1 cellular context compared by ENCODE assay signal in the genomic region with DNA sequence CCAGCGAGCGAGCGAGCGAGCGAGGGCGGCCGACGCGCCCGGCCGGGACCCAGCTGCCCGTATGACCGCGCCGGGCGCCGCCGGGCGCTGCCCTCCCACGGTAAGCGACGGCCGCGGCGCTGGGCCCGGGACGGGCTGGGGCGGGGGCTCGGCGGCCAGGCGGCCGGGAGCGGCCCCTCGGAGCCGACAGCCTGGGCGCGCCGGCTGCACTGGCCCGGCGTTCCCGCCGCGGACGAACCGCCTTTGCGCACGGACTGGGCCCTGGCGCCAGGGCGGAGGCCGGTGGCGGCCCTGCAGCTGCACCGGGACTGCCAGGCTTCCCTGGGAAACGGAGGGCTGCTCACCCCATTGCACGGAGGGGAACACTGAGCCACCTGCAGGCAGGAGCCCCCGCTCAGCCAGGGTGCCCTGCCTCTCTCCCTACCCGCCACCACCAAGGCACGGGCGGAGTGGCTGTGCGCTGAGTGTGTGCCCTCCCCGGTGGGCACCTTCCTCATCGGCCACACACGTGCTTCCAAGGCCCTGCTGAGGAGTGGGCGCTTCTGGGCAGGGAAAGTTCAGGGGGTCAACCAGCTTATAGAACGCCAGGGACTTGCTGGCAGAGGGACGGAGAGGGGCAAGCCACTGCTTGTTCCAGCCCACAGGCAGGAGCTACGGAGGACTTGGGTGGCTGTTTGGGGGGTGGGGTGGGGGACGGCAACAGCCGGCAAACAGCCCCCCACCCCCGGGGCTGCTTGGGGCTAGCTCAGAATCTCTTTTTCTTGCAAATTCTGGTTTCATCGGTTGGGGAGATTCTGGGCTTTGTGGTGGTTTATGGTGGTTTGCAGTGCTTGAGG.
TF ChIP-seq lines count a peak whose summit lies in the region.

No MANE protein-coding gene starts in this region.

TF ChIP-seq in K562, 482 proteins besides CTCF, POLR2A, EP300 and RAD21 (continued from another document and continues in another):
- TF ChIP-seq, protein P1, sequence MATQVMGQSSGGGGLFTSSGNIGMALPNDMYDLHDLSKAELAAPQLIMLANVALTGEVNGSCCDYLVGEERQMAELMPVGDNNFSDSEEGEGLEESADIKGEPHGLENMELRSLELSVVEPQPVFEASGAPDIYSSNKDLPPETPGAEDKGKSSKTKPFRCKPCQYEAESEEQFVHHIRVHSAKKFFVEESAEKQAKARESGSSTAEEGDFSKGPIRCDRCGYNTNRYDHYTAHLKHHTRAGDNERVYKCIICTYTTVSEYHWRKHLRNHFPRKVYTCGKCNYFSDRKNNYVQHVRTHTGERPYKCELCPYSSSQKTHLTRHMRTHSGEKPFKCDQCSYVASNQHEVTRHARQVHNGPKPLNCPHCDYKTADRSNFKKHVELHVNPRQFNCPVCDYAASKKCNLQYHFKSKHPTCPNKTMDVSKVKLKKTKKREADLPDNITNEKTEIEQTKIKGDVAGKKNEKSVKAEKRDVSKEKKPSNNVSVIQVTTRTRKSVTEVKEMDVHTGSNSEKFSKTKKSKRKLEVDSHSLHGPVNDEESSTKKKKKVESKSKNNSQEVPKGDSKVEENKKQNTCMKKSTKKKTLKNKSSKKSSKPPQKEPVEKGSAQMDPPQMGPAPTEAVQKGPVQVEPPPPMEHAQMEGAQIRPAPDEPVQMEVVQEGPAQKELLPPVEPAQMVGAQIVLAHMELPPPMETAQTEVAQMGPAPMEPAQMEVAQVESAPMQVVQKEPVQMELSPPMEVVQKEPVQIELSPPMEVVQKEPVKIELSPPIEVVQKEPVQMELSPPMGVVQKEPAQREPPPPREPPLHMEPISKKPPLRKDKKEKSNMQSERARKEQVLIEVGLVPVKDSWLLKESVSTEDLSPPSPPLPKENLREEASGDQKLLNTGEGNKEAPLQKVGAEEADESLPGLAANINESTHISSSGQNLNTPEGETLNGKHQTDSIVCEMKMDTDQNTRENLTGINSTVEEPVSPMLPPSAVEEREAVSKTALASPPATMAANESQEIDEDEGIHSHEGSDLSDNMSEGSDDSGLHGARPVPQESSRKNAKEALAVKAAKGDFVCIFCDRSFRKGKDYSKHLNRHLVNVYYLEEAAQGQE (CRISPR knock-in tag; IDR thresholded peaks at IDR 0.05; ENCODE audit: low read depth): peak; percentile 27; the same call in 1 of the 2 replicates
- TF ChIP-seq HNRNPH1 (optimal IDR thresholded peaks at IDR 0.05; ENCODE audit: low read depth, low read length) (no peak), RBM25 (IDR thresholded peaks at IDR 0.05; ENCODE audit: low read depth, low read length, severe bottlenecking) (peak; percentile 84), RCOR1 (IDR thresholded peaks at IDR 0.05; ENCODE audit: borderline replicate concordance in 1 of 2, low read depth in 2 of 2, low read length in 2 of 2) (peak in 1 of 2 experiments; percentile 50; a peak in 2 of 4 replicates), ZNF668 (CRISPR knock-in tag; IDR thresholded peaks at IDR 0.05) (no peak), GATA2 (CRISPR knock-in tag; IDR thresholded peaks at IDR 0.05) (0 out of 2 replicates have a peak, but pooled peaks have one; percentile 23), KDM5B (IDR thresholded peaks at IDR 0.05; ENCODE audit: insufficient replicate concordance, low read depth, low read length) (peak; percentile 2), ZBTB7A (IDR thresholded peaks at IDR 0.05; ENCODE audit: borderline replicate concordance, control insufficient read depth, low read depth, low read length) (peak; percentile 26; the same call in 1 of the 2 replicates), CBFB (CRISPR knock-in tag; IDR thresholded peaks at IDR 0.05) (0 out of 2 replicates have a peak, but pooled peaks have one; percentile 28), MTA3 (IDR thresholded peaks at IDR 0.05; ENCODE audit: borderline replicate concordance) (peak; percentile 15; the same call in 1 of the 2 replicates), CCNT2 (IDR thresholded peaks at IDR 0.05; ENCODE audit: borderline replicate concordance, extremely low read depth, insufficient read length, low read depth, low read length) (peak; percentile 1), GABPA (tag; conservative IDR thresholded peaks at IDR 0.05; ENCODE audit: low read depth) (0 out of 2 replicates have a peak, but pooled peaks have one; percentile 36), GATAD2B (IDR thresholded peaks at IDR 0.05; ENCODE audit: borderline replicate concordance) (0 out of 2 replicates have a peak, but pooled peaks have one; percentile 69)
- TF ChIP-seq, protein P2, sequence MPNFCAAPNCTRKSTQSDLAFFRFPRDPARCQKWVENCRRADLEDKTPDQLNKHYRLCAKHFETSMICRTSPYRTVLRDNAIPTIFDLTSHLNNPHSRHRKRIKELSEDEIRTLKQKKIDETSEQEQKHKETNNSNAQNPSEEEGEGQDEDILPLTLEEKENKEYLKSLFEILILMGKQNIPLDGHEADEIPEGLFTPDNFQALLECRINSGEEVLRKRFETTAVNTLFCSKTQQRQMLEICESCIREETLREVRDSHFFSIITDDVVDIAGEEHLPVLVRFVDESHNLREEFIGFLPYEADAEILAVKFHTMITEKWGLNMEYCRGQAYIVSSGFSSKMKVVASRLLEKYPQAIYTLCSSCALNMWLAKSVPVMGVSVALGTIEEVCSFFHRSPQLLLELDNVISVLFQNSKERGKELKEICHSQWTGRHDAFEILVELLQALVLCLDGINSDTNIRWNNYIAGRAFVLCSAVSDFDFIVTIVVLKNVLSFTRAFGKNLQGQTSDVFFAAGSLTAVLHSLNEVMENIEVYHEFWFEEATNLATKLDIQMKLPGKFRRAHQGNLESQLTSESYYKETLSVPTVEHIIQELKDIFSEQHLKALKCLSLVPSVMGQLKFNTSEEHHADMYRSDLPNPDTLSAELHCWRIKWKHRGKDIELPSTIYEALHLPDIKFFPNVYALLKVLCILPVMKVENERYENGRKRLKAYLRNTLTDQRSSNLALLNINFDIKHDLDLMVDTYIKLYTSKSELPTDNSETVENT (CRISPR knock-in tag; IDR thresholded peaks at IDR 0.05): 0 out of 2 replicates have a peak, but pooled peaks have one; percentile 14
- TF ChIP-seq, protein P3, sequence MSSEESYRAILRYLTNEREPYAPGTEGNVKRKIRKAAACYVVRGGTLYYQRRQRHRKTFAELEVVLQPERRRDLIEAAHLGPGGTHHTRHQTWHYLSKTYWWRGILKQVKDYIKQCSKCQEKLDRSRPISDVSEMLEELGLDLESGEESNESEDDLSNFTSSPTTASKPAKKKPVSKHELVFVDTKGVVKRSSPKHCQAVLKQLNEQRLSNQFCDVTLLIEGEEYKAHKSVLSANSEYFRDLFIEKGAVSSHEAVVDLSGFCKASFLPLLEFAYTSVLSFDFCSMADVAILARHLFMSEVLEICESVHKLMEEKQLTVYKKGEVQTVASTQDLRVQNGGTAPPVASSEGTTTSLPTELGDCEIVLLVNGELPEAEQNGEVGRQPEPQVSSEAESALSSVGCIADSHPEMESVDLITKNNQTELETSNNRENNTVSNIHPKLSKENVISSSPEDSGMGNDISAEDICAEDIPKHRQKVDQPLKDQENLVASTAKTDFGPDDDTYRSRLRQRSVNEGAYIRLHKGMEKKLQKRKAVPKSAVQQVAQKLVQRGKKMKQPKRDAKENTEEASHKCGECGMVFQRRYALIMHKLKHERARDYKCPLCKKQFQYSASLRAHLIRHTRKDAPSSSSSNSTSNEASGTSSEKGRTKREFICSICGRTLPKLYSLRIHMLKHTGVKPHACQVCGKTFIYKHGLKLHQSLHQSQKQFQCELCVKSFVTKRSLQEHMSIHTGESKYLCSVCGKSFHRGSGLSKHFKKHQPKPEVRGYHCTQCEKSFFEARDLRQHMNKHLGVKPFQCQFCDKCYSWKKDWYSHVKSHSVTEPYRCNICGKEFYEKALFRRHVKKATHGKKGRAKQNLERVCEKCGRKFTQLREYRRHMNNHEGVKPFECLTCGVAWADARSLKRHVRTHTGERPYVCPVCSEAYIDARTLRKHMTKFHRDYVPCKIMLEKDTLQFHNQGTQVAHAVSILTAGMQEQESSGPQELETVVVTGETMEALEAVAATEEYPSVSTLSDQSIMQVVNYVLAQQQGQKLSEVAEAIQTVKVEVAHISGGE (CRISPR knock-in tag; IDR thresholded peaks at IDR 0.05): peak in 1 of 3 experiments; percentile 47; a peak in 1 of 6 replicates
- TF ChIP-seq, protein P4, sequence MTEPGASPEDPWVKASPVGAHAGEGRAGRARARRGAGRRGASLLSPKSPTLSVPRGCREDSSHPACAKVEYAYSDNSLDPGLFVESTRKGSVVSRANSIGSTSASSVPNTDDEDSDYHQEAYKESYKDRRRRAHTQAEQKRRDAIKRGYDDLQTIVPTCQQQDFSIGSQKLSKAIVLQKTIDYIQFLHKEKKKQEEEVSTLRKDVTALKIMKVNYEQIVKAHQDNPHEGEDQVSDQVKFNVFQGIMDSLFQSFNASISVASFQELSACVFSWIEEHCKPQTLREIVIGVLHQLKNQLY (CRISPR knock-in tag; conservative IDR thresholded peaks at IDR 0.05): no peak
- TF ChIP-seq, protein P5, sequence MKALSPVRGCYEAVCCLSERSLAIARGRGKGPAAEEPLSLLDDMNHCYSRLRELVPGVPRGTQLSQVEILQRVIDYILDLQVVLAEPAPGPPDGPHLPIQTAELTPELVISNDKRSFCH (CRISPR knock-in tag; IDR thresholded peaks at IDR 0.05): no peak
- TF ChIP-seq, protein P5 (tag; IDR thresholded peaks at IDR 0.05): 0 out of 2 replicates have a peak, but pooled peaks have one; percentile 41
- TF ChIP-seq, protein P6, sequence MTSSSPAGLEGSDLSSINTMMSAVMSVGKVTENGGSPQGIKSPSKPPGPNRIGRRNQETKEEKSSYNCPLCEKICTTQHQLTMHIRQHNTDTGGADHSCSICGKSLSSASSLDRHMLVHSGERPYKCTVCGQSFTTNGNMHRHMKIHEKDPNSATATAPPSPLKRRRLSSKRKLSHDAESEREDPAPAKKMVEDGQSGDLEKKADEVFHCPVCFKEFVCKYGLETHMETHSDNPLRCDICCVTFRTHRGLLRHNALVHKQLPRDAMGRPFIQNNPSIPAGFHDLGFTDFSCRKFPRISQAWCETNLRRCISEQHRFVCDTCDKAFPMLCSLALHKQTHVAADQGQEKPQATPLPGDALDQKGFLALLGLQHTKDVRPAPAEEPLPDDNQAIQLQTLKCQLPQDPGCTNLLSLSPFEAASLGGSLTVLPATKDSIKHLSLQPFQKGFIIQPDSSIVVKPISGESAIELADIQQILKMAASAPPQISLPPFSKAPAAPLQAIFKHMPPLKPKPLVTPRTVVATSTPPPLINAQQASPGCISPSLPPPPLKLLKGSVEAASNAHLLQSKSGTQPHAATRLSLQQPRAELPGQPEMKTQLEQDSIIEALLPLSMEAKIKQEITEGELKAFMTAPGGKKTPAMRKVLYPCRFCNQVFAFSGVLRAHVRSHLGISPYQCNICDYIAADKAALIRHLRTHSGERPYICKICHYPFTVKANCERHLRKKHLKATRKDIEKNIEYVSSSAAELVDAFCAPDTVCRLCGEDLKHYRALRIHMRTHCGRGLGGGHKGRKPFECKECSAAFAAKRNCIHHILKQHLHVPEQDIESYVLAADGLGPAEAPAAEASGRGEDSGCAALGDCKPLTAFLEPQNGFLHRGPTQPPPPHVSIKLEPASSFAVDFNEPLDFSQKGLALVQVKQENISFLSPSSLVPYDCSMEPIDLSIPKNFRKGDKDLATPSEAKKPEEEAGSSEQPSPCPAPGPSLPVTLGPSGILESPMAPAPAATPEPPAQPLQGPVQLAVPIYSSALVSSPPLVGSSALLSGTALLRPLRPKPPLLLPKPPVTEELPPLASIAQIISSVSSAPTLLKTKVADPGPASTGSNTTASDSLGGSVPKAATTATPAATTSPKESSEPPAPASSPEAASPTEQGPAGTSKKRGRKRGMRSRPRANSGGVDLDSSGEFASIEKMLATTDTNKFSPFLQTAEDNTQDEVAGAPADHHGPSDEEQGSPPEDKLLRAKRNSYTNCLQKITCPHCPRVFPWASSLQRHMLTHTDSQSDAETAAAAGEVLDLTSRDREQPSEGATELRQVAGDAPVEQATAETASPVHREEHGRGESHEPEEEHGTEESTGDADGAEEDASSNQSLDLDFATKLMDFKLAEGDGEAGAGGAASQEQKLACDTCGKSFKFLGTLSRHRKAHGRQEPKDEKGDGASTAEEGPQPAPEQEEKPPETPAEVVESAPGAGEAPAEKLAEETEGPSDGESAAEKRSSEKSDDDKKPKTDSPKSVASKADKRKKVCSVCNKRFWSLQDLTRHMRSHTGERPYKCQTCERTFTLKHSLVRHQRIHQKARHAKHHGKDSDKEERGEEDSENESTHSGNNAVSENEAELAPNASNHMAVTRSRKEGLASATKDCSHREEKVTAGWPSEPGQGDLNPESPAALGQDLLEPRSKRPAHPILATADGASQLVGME (CRISPR knock-in tag; IDR thresholded peaks at IDR 0.05): 0 out of 2 replicates have a peak, but pooled peaks have one; percentile 17
- TF ChIP-seq, protein P7, sequence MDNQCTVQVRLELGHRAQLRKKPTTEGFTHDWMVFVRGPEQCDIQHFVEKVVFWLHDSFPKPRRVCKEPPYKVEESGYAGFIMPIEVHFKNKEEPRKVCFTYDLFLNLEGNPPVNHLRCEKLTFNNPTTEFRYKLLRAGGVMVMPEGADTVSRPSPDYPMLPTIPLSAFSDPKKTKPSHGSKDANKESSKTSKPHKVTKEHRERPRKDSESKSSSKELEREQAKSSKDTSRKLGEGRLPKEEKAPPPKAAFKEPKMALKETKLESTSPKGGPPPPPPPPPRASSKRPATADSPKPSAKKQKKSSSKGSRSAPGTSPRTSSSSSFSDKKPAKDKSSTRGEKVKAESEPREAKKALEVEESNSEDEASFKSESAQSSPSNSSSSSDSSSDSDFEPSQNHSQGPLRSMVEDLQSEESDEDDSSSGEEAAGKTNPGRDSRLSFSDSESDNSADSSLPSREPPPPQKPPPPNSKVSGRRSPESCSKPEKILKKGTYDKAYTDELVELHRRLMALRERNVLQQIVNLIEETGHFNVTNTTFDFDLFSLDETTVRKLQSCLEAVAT (IDR thresholded peaks at IDR 0.05): 0 out of 4 replicates have a peak, but pooled peaks of 1 of the 2 experiments have one; percentile 40
- TF ChIP-seq, protein P8, sequence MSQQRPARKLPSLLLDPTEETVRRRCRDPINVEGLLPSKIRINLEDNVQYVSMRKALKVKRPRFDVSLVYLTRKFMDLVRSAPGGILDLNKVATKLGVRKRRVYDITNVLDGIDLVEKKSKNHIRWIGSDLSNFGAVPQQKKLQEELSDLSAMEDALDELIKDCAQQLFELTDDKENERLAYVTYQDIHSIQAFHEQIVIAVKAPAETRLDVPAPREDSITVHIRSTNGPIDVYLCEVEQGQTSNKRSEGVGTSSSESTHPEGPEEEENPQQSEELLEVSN (IDR thresholded peaks at IDR 0.05; ENCODE audit: borderline replicate concordance in 1 of 2, extremely low read depth in 1 of 2, insufficient read depth in 1 of 2, insufficient read length in 1 of 2, low read depth in 1 of 2, low read length in 1 of 2, poor library complexity in 1 of 2, severe bottlenecking in 1 of 2): peak in 1 of 2 experiments; percentile 57
